ENCODE assay signal across 18 cellular contexts in genomic region chr2:42087137-42087856, GRCh38. TPM values are rescaled to one million over a fixed set of nuclear protein-coding genes. Genes with fewer than 3 reads are reported as not detected.
"Had no signal": no experiment of that assay in that cellular context is flagged by ENCODE, and none has a peak within 500 bp of the region (broad histone marks: within the 10 kb centered on the region; RNA-seq: fewer than 3 reads in every experiment).

No MANE protein-coding gene starts in this region.

- H3K4me3 ChIP-seq: body of pancreas, esophagus muscularis mucosa, heart right ventricle, left lung, lower lobe of right lung, testis had no signal

- H3K9me3 ChIP-seq: body of pancreas, esophagus muscularis mucosa, heart right ventricle, left lung, lower lobe of right lung, testis had no signal

- ATAC-seq: natural killer cell treated with Interleukin-12 subunit alpha and Interleukin-12 subunit beta and Interleukin-15 and Interleukin-18, amount 100 ng/mL, for 72 hours had no signal

- H3K4me1 ChIP-seq: foreskin keratinocyte, testis had no signal

- H3K27ac ChIP-seq: esophagus muscularis mucosa, foreskin keratinocyte, heart right ventricle, left lung, lower lobe of right lung, testis had no signal

- H3K27me3 ChIP-seq: body of pancreas, esophagus muscularis mucosa, heart right ventricle, left lung, testis had no signal

- DNase-seq: activated CD4-positive, alpha-beta T cell treated with anti-CD3 and anti-CD28 coated beads for 1 hour; activated CD4-positive, alpha-beta T cell treated with anti-CD3 and anti-CD28 coated beads, Interleukin-2, amount 50 U/mL, for 1 hour; activated naive CD4-positive, alpha-beta T cell; aorta; cerebellar nuclear complex; left lung; lower lobe of right lung; stimulated activated naive CD4-positive, alpha-beta T cell treated with Interleukin-2 at 50 U/mL for 16 hours had no signal

- H3K36me3 ChIP-seq: esophagus muscularis mucosa, heart right ventricle, left lung, lower lobe of right lung had no signal

RNA-seq across cellular contexts. Expression of gene PKDCC, which starts 39.5 kb away (rescaled TPM):
- total RNA-seq: activated CD8-positive, alpha-beta T cell treated with anti-CD3 and anti-CD28 coated beads for 36 hours; activated naive CD4-positive, alpha-beta T cell treated with anti-CD3 and anti-CD28 coated beads, Interleukin-2, amount 50 U/mL, for 72 hours; activated T-cell treated with anti-CD3 and anti-CD28 coated beads, Interleukin-2, amount 50 U/mL, for 72 hours; foreskin keratinocyte; mononuclear cell; natural killer cell treated with Interleukin-12 subunit alpha and Interleukin-12 subunit beta and Interleukin-15 and Interleukin-18, amount 100 ng/mL, for 72 hours had no signal
